8 cellular contexts compared by ENCODE assay signal in genomic region chr17:19753049-19753444, GRCh38. TPM values are rescaled to one million over a fixed set of nuclear protein-coding genes. Genes with fewer than 3 reads are reported as not detected.
DNase-seq lines count a peak whose midpoint lies in the region; ATAC-seq, FAIRE-seq and TF ChIP-seq lines count a peak whose summit lies in the region.

No MANE protein-coding gene starts in this region.

- no peaks in the 10 kb centered on the region for H3K36me3 Mint-ChIP-seq in CD4-positive, alpha-beta memory T cell

- H3K9me3 ChIP-seq in esophagus squamous epithelium (no peaks in the 10 kb centered on the region), pancreas (no peaks in the 10 kb centered on the region)
- H3K9me3 ChIP-seq in CD4-positive, alpha-beta memory T cell (ENCODE audit: control insufficient read depth in 1 of 2, low read length in 2 of 2) = no peaks in the 10 kb centered on the region

- intact Hi-C loops in esophagus squamous epithelium (cut with DNase I) = loop anchor here (5.0 kb wide), 1 partner anchor 106 kb away; the partner anchor contains the start of gene ALDH3A2
- intact Hi-C loops in pancreas (cut with DNase I) = no loop called here
- intact Hi-C loops in CD4-positive, alpha-beta memory T cell (cut with micrococcal nuclease) = no loop called here

- peaks cover 4 to 20% of the 10 kb centered on the region in 2 donors for H3K27me3 Mint-ChIP-seq in CD4-positive, alpha-beta memory T cell

- H3K27me3 ChIP-seq in esophagus squamous epithelium = no peaks in the 10 kb centered on the region
- H3K27me3 ChIP-seq in pancreas = no peaks in the 10 kb centered on the region
- no peaks in the 10 kb centered on the region for H3K27me3 ChIP-seq in CD4-positive, alpha-beta memory T cell (ENCODE audit: insufficient read depth, low read length)

- no peaks in the 10 kb centered on the region for H3K36me3 ChIP-seq in esophagus squamous epithelium
- H3K36me3 ChIP-seq in pancreas = no peaks in the 10 kb centered on the region
- H3K36me3 ChIP-seq in CD4-positive, alpha-beta memory T cell (ENCODE audit: insufficient read depth, low read length) = no peaks in the 10 kb centered on the region

- H3K4me1 Mint-ChIP-seq in CD4-positive, alpha-beta memory T cell = peaks cover 0 to 4% (median 4%) of the 10 kb centered on the region in 4 donors

- H3K27ac ChIP-seq in esophagus squamous epithelium (peak overlapping the region; percentile 87 to 95 (median 88)), pancreas (no peak overlapping the region)
- H3K27ac ChIP-seq in CD4-positive, alpha-beta memory T cell (ENCODE audit: low read depth, low read length) = no peak overlapping the region

- 26 to 54% methylated on average over 7 of the region's 11 CpGs for WGBS in esophagus squamous epithelium, 2 donors
- 73 to 75% methylated on average over 11 of the region's 11 CpGs for WGBS in pancreas, 2 donors

- peak; percentile 90 for FAIRE-seq in RCC 7860 (lab: Jason Lieb, UNC)
- no peak for FAIRE-seq in pancreas (lab: Jason Lieb, UNC)

- ATAC-seq in pancreas = peak; percentile 55 to 87 (median 74)

- no peak for TF ChIP-seq POLR2A in esophagus squamous epithelium (IDR thresholded peaks at IDR 0.05)

- no peak overlapping the region for H3K4me3 Mint-ChIP-seq in CD4-positive, alpha-beta memory T cell

- DNase-seq in GM04504 (ENCODE audit: low read depth) = peak; percentile 79
- DNase-seq in RCC 7860 (ENCODE audit: low spot score) = peak; percentile 90
- DNase-seq in esophagus squamous epithelium (lab: John Stamatoyannopoulos, UW) = no peak
- peak in 1 of 6 donors; percentile 65 for DNase-seq in pancreas
- DNase-seq in stimulated activated CD4-positive, alpha-beta T cell treated with anti-CD3 and anti-CD28 coated beads, Interleukin-4, amount 100 ng/mL, for 24 hours = no peak
- no peak for DNase-seq in CD4-positive, alpha-beta memory T cell
- no peak for DNase-seq in cerebellar nuclear complex (lab: John Stamatoyannopoulos, UW)
- no peak for DNase-seq in MV-4-11 (lab: John Stamatoyannopoulos, UW)

- POLR2A ChIA-PET in CD4-positive, alpha-beta memory T cell (lab: Charles Lee; ENCODE audit: partially characterized antibody) = interaction anchor here (1.0 kb wide), 1 partner anchor 8 kb away, joined by 3 read pairs; no protein-coding TSS in a partner anchor

- no peak overlapping the region for H3K4me3 ChIP-seq in esophagus squamous epithelium
- no peak overlapping the region for H3K4me3 ChIP-seq in pancreas
- H3K4me3 ChIP-seq in CD4-positive, alpha-beta memory T cell (ENCODE audit: low read length in 2 of 2) = no peak overlapping the region

- CTCF ChIA-PET in CD4-positive, alpha-beta memory T cell (lab: Charles Lee; ENCODE audit: partially characterized antibody) = interaction anchor here (2.2 to 4.0 kb wide), 3 partner anchors 7 to 14 kb away, joined by 11 to 26 read pairs (median 14); no protein-coding TSS in a partner anchor

- peaks cover 31 to 71% (median 53%) of the 10 kb centered on the region in 3 donors for H3K4me1 ChIP-seq in esophagus squamous epithelium
- H3K4me1 ChIP-seq in pancreas = no peaks in the 10 kb centered on the region
- H3K4me1 ChIP-seq in CD4-positive, alpha-beta memory T cell (ENCODE audit: insufficient read depth, low read length) = no peaks in the 10 kb centered on the region

- peak in 1 of 6 experiments; percentile 32 for TF ChIP-seq CTCF in esophagus squamous epithelium (IDR thresholded peaks at IDR 0.05)
- TF ChIP-seq CTCF in pancreas (IDR thresholded peaks at IDR 0.05) = no peak

- H3K9me3 Mint-ChIP-seq in CD4-positive, alpha-beta memory T cell = no peaks in the 10 kb centered on the region

- H3K27ac Mint-ChIP-seq in CD4-positive, alpha-beta memory T cell = no peak overlapping the region

RNA-seq across cellular contexts. Expression of gene ALDH3A1, which starts 4.9 kb away (rescaled TPM):
- total RNA-seq in esophagus squamous epithelium (1,000 to 10,000 TPM in 1 of 4 donors, 100 to 1,000 TPM in 3; 480 to 2,454 (median 606) TPM), pancreas (under 1 TPM in 3 of 6 donors, not detected in 3; 0.20 to 0.51 (median 0.47) TPM)
- under 1 TPM; 0.23 to 0.34 TPM for polyA plus RNA-seq in pancreas
- total RNA-seq in CD4-positive, alpha-beta memory T cell = not detected
- not detected for polyA plus RNA-seq in CD4-positive, alpha-beta memory T cell

RNA-seq across cellular contexts. Expression of gene SLC47A2, which starts 36.7 kb away (rescaled TPM):
- total RNA-seq in esophagus squamous epithelium (1 to 10 TPM in 1 of 4 donors, under 1 TPM in 2, not detected in 1; 0.56 to 2.2 (median 0.76) TPM), pancreas (not detected)
- polyA plus RNA-seq in pancreas = not detected
- not detected for total RNA-seq in CD4-positive, alpha-beta memory T cell
- polyA plus RNA-seq in CD4-positive, alpha-beta memory T cell = not detected

Comparison
In these comparisons a context has a peak if more than half of its experiments do, and no peak if none do; other contexts are left out.
1. DNase-seq: peak in GM04504 (single experiment) and RCC 7860 (single experiment); none in esophagus squamous epithelium (single experiment), stimulated activated CD4-positive, alpha-beta T cell treated with anti-CD3 and anti-CD28 coated beads, Interleukin-4, amount 100 ng/mL, for 24 hours (single experiment), CD4-positive, alpha-beta memory T cell (0 of 5), cerebellar nuclear complex (0 of 2) and MV-4-11 (single experiment).
2. H3K27ac ChIP-seq: peak in esophagus squamous epithelium (4 of 4); none in pancreas (0 of 4) and CD4-positive, alpha-beta memory T cell (single experiment).
3. RNA of gene ALDH3A1, which starts 4.9 kb away (total RNA-seq): 480 to 2,454 TPM in esophagus squamous epithelium; 0.20 to 0.51 TPM in pancreas and not detected in CD4-positive, alpha-beta memory T cell; every median in the first group is over 100 times any median in the second.